In genomic region chr5:42360641-42361320, GRCh38 we compare ENCODE assay signal across 24 cellular contexts.
DNase-seq lines count a peak whose midpoint lies in the region; ATAC-seq and TF ChIP-seq lines count a peak whose summit lies in the region.
"Had no signal": no experiment of that assay in that cellular context is flagged by ENCODE, and none has a peak within 500 bp of the region (broad histone marks: within the 10 kb centered on the region; RNA-seq: fewer than 3 reads in every experiment).

No MANE protein-coding gene starts in this region.

- H3K9me3 ChIP-seq in MM.1S (replicated peaks; ENCODE audit: insufficient read depth, low read length) (no peaks in the 10 kb centered on the region), endodermal cell (ENCODE audit: control insufficient read depth, low read length) (no peaks in the 10 kb centered on the region), muscle layer of duodenum (ENCODE audit: control insufficient read depth in 1 of 2, low read length in 2 of 2) (no peaks in the 10 kb centered on the region)
- H3K9me3 ChIP-seq: SK-N-SH had no signal

- H3K27me3 Mint-ChIP-seq in endodermal cell (ENCODE audit: insufficient read depth) = no peaks in the 10 kb centered on the region
- no peaks in the 10 kb centered on the region for H3K27me3 Mint-ChIP-seq in type B pancreatic cell
- H3K27me3 Mint-ChIP-seq: activated CD8-positive, alpha-beta T cell treated with anti-CD3 and anti-CD28 coated beads for 36 hours; activated naive CD4-positive, alpha-beta T cell treated with anti-CD3 and anti-CD28 coated beads, Interleukin-2, amount 10 ng/mL, durations not matched to agents 7 days and 5 days; activated T-helper 17 cell treated with anti-CD3 and anti-CD28 coated beads, Interleukin-2, amount 50 U/mL, for 72 hours had no signal

- H3K27ac Mint-ChIP-seq in endodermal cell = peak overlapping the region; percentile 69
- H3K27ac Mint-ChIP-seq in type B pancreatic cell = no peak overlapping the region
- H3K27ac Mint-ChIP-seq: activated CD8-positive, alpha-beta T cell treated with anti-CD3 and anti-CD28 coated beads for 36 hours; activated naive CD4-positive, alpha-beta T cell treated with anti-CD3 and anti-CD28 coated beads, Interleukin-2, amount 10 ng/mL, durations not matched to agents 7 days and 5 days; activated T-helper 17 cell treated with anti-CD3 and anti-CD28 coated beads, Interleukin-2, amount 50 U/mL, for 72 hours; CD14-positive monocyte; naive thymus-derived CD4-positive, alpha-beta T cell had no signal

- H3K27me3 ChIP-seq in ACC112 (ENCODE audit: insufficient read depth, low read length) (no peaks in the 10 kb centered on the region), MM.1S (replicated peaks; ENCODE audit: insufficient read depth, low read length) (no peaks in the 10 kb centered on the region), endodermal cell (ENCODE audit: control insufficient read depth, insufficient read depth, low read length, poor library complexity, severe bottlenecking) (no peaks in the 10 kb centered on the region), muscle layer of duodenum (ENCODE audit: low read depth, low read length) (no peaks in the 10 kb centered on the region)

- no peak overlapping the region for H3K9ac ChIP-seq in MM.1S (ENCODE audit: low read length)
- no peak overlapping the region for H3K9ac ChIP-seq in endodermal cell (ENCODE audit: extremely low read depth, low read length, poor library complexity, severe bottlenecking)
- H3K9ac ChIP-seq: KMS-11, SK-N-SH had no signal

- H3K4me1 Mint-ChIP-seq in endodermal cell = peaks cover 15% of the 10 kb centered on the region
- H3K4me1 Mint-ChIP-seq in type B pancreatic cell (ENCODE audit: unreplicated experiment) = no peaks in the 10 kb centered on the region
- H3K4me1 Mint-ChIP-seq: activated naive CD4-positive, alpha-beta T cell treated with anti-CD3 and anti-CD28 coated beads, Interleukin-2, amount 10 ng/mL, durations not matched to agents 7 days and 5 days; activated T-helper 17 cell treated with anti-CD3 and anti-CD28 coated beads, Interleukin-2, amount 50 U/mL, for 72 hours; CD14-positive monocyte; naive thymus-derived CD4-positive, alpha-beta T cell had no signal

- no peaks in the 10 kb centered on the region for H4K20me1 ChIP-seq in MM.1S (ENCODE audit: insufficient read depth, low read length)

- 35% methylated on average over 3 of the region's 3 CpGs; no CpG with 5 or more reads in 1 of the 2 experiments for whole genome bisulfite sequencing in endodermal cell (ENCODE audit: insufficient coverage in 1 of 2, insufficient read length in 1 of 2), 2 experiments

- H3K36me3 ChIP-seq in ACC112 (ENCODE audit: insufficient read depth, low read length) (no peaks in the 10 kb centered on the region), MM.1S (replicated peaks; ENCODE audit: insufficient read depth, low read length) (no peaks in the 10 kb centered on the region), endodermal cell (ENCODE audit: control insufficient read depth, insufficient read depth, low read length) (no peaks in the 10 kb centered on the region), muscle layer of duodenum (ENCODE audit: control insufficient read depth in 1 of 2, insufficient read depth in 2 of 2, low read length in 2 of 2) (no peaks in the 10 kb centered on the region)

- H3K79me2 ChIP-seq in ACC112 (ENCODE audit: control insufficient read depth, insufficient read depth, low read length, unreplicated experiment) (no peaks in the 10 kb centered on the region), MM.1S (ENCODE audit: low read length) (no peaks in the 10 kb centered on the region)

- H3K4me2 ChIP-seq in MM.1S (ENCODE audit: low read depth, low read length) = no peak overlapping the region
- H3K4me2 ChIP-seq: KMS-11, SK-N-SH had no signal

- DNase-seq in MM.1S (no peak), endodermal cell (peak; percentile 63), D341Med (ENCODE audit: low spot score) (no peak), type B pancreatic cell (ENCODE audit: extremely low spot score, unreplicated experiment) (no peak)
- DNase-seq: activated CD4-positive, alpha-beta T cell treated with anti-CD3 and anti-CD28 coated beads for 1 hour; activated CD8-positive, alpha-beta T cell treated with anti-CD3 and anti-CD28 coated beads for 36 hours; activated naive CD4-positive, alpha-beta T cell treated with anti-CD3 and anti-CD28 coated beads, Interleukin-2, amount 10 ng/mL, durations not matched to agents 7 days and 5 days; DMS79; effector CD4-positive, alpha-beta T cell; GF-D8; hippocampal formation; midbrain; naive thymus-derived CD4-positive, alpha-beta T cell; NCI-H1930; NCI-H526; SK-N-SH; stimulated activated naive CD4-positive, alpha-beta T cell had no signal

- peaks cover 23% of the 10 kb centered on the region for H3K4me1 ChIP-seq in ACC112 (ENCODE audit: control insufficient read depth, insufficient read depth, low read length, unreplicated experiment)
- no peaks in the 10 kb centered on the region for H3K4me1 ChIP-seq in MM.1S (ENCODE audit: low read length)
- H3K4me1 ChIP-seq in endodermal cell (ENCODE audit: control insufficient read depth, insufficient read depth, low read length) = no peaks in the 10 kb centered on the region
- peaks cover 0 to 5% of the 10 kb centered on the region in 2 donors for H3K4me1 ChIP-seq in muscle layer of duodenum (ENCODE audit: control insufficient read depth in 1 of 2, insufficient read depth in 2 of 2, low read length in 2 of 2)

- H3K4me3 Mint-ChIP-seq in endodermal cell (no peak overlapping the region), type B pancreatic cell (no peak overlapping the region)
- H3K4me3 Mint-ChIP-seq: activated CD8-positive, alpha-beta T cell treated with anti-CD3 and anti-CD28 coated beads for 36 hours; activated naive CD4-positive, alpha-beta T cell treated with anti-CD3 and anti-CD28 coated beads, Interleukin-2, amount 10 ng/mL, durations not matched to agents 7 days and 5 days; activated T-helper 17 cell treated with anti-CD3 and anti-CD28 coated beads, Interleukin-2, amount 50 U/mL, for 72 hours; CD14-positive monocyte; naive thymus-derived CD4-positive, alpha-beta T cell had no signal

- H3K9me2 ChIP-seq in MM.1S (replicated peaks; ENCODE audit: insufficient read depth, low read length) = no peaks in the 10 kb centered on the region
- H3K9me2 ChIP-seq: SK-N-SH had no signal

- ATAC-seq in activated CD4-positive, CD25-positive, alpha-beta regulatory T cell treated with anti-CD3 and anti-CD28 coated beads, Interleukin-2, amount 50 U/mL, for 24 hours = no peak
- no peak for ATAC-seq in esophagus mucosa
- ATAC-seq: activated CD8-positive, alpha-beta T cell treated with anti-CD3 and anti-CD28 coated beads for 36 hours; activated T-helper 17 cell treated with anti-CD3 and anti-CD28 coated beads, Interleukin-2, amount 50 U/mL, for 72 hours; naive thymus-derived CD4-positive, alpha-beta T cell had no signal

- no peak for TF ChIP-seq CTCF in MM.1S (IDR thresholded peaks at IDR 0.05; ENCODE audit: low read length)
- no peak for TF ChIP-seq CTCF in endodermal cell (conservative IDR thresholded peaks at IDR 0.05)
- TF ChIP-seq CTCF in type B pancreatic cell (conservative IDR thresholded peaks at IDR 0.05) = no peak

- H3F3A ChIP-seq in MM.1S (ENCODE audit: insufficient read depth, low read length) = no peaks in the 10 kb centered on the region

- H3K9me3 Mint-ChIP-seq in endodermal cell (peaks cover 18% of the 10 kb centered on the region), type B pancreatic cell (no peaks in the 10 kb centered on the region)
- H3K9me3 Mint-ChIP-seq: activated CD8-positive, alpha-beta T cell treated with anti-CD3 and anti-CD28 coated beads for 36 hours; activated naive CD4-positive, alpha-beta T cell treated with anti-CD3 and anti-CD28 coated beads, Interleukin-2, amount 10 ng/mL, durations not matched to agents 7 days and 5 days; activated T-helper 17 cell treated with anti-CD3 and anti-CD28 coated beads, Interleukin-2, amount 50 U/mL, for 72 hours had no signal

- H3K4me3 ChIP-seq in ACC112 (ENCODE audit: low read depth, low read length) = peak overlapping the region; percentile 41
- H3K4me3 ChIP-seq in MM.1S (ENCODE audit: low read length) = no peak overlapping the region
- H3K4me3 ChIP-seq in endodermal cell (ENCODE audit: low read length) = no peak overlapping the region
- H3K4me3 ChIP-seq in muscle layer of duodenum (ENCODE audit: low read depth in 1 of 2, low read length in 2 of 2) = no peak overlapping the region

- H3K27ac ChIP-seq in ACC112 (ENCODE audit: low read depth, low read length) (peak overlapping the region; percentile 88), MM.1S (ENCODE audit: low read length) (no peak overlapping the region), endodermal cell (ENCODE audit: low read depth, low read length) (peak overlapping the region; percentile 66), muscle layer of duodenum (ENCODE audit: low read length) (peak overlapping the region; percentile 20)
- H3K27ac ChIP-seq: KMS-11 had no signal

- H3K36me3 Mint-ChIP-seq in endodermal cell (ENCODE audit: low read depth) = no peaks in the 10 kb centered on the region
- no peaks in the 10 kb centered on the region for H3K36me3 Mint-ChIP-seq in type B pancreatic cell
- H3K36me3 Mint-ChIP-seq: activated naive CD4-positive, alpha-beta T cell treated with anti-CD3 and anti-CD28 coated beads, Interleukin-2, amount 10 ng/mL, durations not matched to agents 7 days and 5 days; CD14-positive monocyte; naive thymus-derived CD4-positive, alpha-beta T cell had no signal

- H2AFZ ChIP-seq in ACC112 (ENCODE audit: low read length, unreplicated experiment) (peak overlapping the region; percentile 20), MM.1S (ENCODE audit: low read length) (0 out of 2 replicates have a peak overlapping the region, but pooled peaks have one; percentile 21)
